Comparison of ENCODE assay signal across 8 cellular contexts in the genomic region with DNA sequence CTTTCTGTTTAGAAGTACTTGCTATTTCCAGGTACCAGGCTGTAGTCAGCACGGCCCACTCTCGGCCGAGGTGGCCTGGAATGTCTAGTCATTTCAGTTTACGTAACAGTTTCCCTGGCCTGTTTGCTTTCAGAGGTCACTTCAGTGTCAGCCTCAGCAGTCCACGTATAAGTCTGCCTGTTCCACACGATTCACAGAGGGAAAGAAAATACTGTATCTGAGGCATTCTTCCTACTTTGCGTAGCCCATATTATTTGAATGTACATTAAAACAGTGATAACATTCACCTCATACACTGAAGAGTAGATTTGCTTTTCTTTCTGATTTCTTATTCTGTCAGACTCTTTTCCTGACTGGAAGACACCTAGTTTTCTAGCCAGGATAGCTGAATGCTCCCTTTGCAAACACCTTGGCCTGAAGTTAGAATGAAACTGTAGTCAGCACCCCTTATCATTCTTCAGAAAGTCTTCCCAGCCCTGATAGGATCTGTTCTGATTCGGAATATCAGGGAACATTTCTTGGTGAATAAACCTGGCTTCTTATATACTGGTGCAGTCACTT.
DNase-seq lines count a peak whose midpoint lies in the region; ATAC-seq and TF ChIP-seq lines count a peak whose summit lies in the region.

No MANE protein-coding gene starts in this region.

- H3K36me3 ChIP-seq in parathyroid adenoma (ENCODE audit: control insufficient read depth, insufficient read depth, low read length), result no peaks in the 10 kb centered on the region

- no peaks in the 10 kb centered on the region for H3K27me3 ChIP-seq in parathyroid adenoma (ENCODE audit: control insufficient read depth, insufficient read depth, low read length)

- no peak overlapping the region for H3K9ac ChIP-seq in parathyroid adenoma

- peaks cover 50% of the 10 kb centered on the region for H3K4me1 ChIP-seq in parathyroid adenoma

- peaks cover 2% of the 10 kb centered on the region for H3K79me2 ChIP-seq in parathyroid adenoma

- H3K9me3 ChIP-seq in parathyroid adenoma (ENCODE audit: control insufficient read depth, low read length), result no peaks in the 10 kb centered on the region

- TF ChIP-seq CTCF in parathyroid adenoma (IDR thresholded peaks at IDR 0.05), result no peak

- H2AFZ ChIP-seq in parathyroid adenoma, result peak overlapping the region; percentile 13

- H3K4me3 ChIP-seq in parathyroid adenoma (ENCODE audit: low read depth, low read length), result peak overlapping the region; percentile 43

- H3K27ac ChIP-seq in parathyroid adenoma, result peak overlapping the region; percentile 98

- peak; percentile 86 for DNase-seq in Daoy (ENCODE audit: low read depth)
- DNase-seq in RPMI7951 (ENCODE audit: low read depth), result peak; percentile 83
- peak; percentile 71 for DNase-seq in fibroblast of peridontal ligament (ENCODE audit: extremely low read depth)
- no peak for DNase-seq in NCI-H748 treated with DMSO at 0.1 percent for 48 hours (lab: John Stamatoyannopoulos, UW)
- no peak for DNase-seq in Kasumi-1 (lab: John Stamatoyannopoulos, UW)
- no peak for DNase-seq in stimulated activated CD4-positive, alpha-beta T cell treated with anti-CD3 and anti-CD28 coated beads, Interleukin-2, amount 100 ng/mL, for 24 hours

- peak overlapping the region; percentile 68 for H3K4me2 ChIP-seq in parathyroid adenoma (ENCODE audit: low read length)

- no peak for ATAC-seq in GM18519 (IDR thresholded peaks at IDR 0.05; ENCODE audit: low FRiP score, unreplicated experiment)

Comparison
In these comparisons a context has a peak if more than half of its experiments do, and no peak if none do; other contexts are left out.
1. DNase-seq: peak in Daoy (single experiment), RPMI7951 (single experiment) and fibroblast of peridontal ligament (single experiment); none in NCI-H748 treated with DMSO at 0.1 percent for 48 hours (single experiment), Kasumi-1 (0 of 2) and stimulated activated CD4-positive, alpha-beta T cell treated with anti-CD3 and anti-CD28 coated beads, Interleukin-2, amount 100 ng/mL, for 24 hours (0 of 2).